In genomic region chr17:42387221-42387657, GRCh38 we compare ENCODE assay signal across 1 cellular context.
A peak's percentile ranks its signal among the peaks of the same experiment; 100 is the strongest.
TF ChIP-seq lines count a peak whose summit lies in the region.

No MANE protein-coding gene starts in this region.

TF ChIP-seq in HepG2, 621 proteins besides CTCF, POLR2A, EP300 and RAD21 (continued from another document and continues in another):
- TF ChIP-seq ARID4A (CRISPR knock-in tag; IDR thresholded peaks at IDR 0.05; ENCODE audit: borderline replicate concordance) (peak; percentile 18), ELK4 (CRISPR knock-in tag; IDR thresholded peaks at IDR 0.05; ENCODE audit: borderline replicate concordance) (no peak), HCFC1 (IDR thresholded peaks at IDR 0.05; ENCODE audit: low read depth, low read length) (no peak), GATAD2A (CRISPR knock-in tag; IDR thresholded peaks at IDR 0.05) (peak; percentile 77), DNMT3B (CRISPR knock-in tag; conservative IDR thresholded peaks at IDR 0.05) (no peak), CSRNP1 (CRISPR knock-in tag; IDR thresholded peaks at IDR 0.05) (no peak), SP1 (IDR thresholded peaks at IDR 0.05) (no peak), SP1 (CRISPR knock-in tag; IDR thresholded peaks at IDR 0.05) (no peak), MXD4 (CRISPR knock-in tag; IDR thresholded peaks at IDR 0.05) (peak; percentile 89), MXD3 (CRISPR knock-in tag; IDR thresholded peaks at IDR 0.05) (no peak), ZNF597 (CRISPR knock-in tag; IDR thresholded peaks at IDR 0.05) (no peak), FOXP4 (CRISPR knock-in tag; IDR thresholded peaks at IDR 0.05) (peak; percentile 54; the same call in 1 of the 2 replicates), REPIN1 (CRISPR knock-in tag; IDR thresholded peaks at IDR 0.05; ENCODE audit: borderline replicate concordance, low read depth) (no peak), SMARCE1 (IDR thresholded peaks at IDR 0.05; ENCODE audit: borderline replicate concordance) (no peak), ZNF670 (CRISPR knock-in tag; IDR thresholded peaks at IDR 0.05; ENCODE audit: borderline replicate concordance) (no peak), ZFP37 (CRISPR knock-in tag; IDR thresholded peaks at IDR 0.05; ENCODE audit: borderline replicate concordance) (no peak), ZNF407 (CRISPR knock-in tag; IDR thresholded peaks at IDR 0.05; ENCODE audit: not compliant biosample characterization) (no peak), HOXA5 (CRISPR knock-in tag; IDR thresholded peaks at IDR 0.05) (0 out of 2 replicates have a peak, but pooled peaks have one; percentile 27), ZUFSP (CRISPR knock-in tag; IDR thresholded peaks at IDR 0.05; ENCODE audit: borderline replicate concordance) (no peak), ZNF891 (CRISPR knock-in tag; IDR thresholded peaks at IDR 0.05) (no peak), AHDC1 (CRISPR knock-in tag; IDR thresholded peaks at IDR 0.05; ENCODE audit: borderline replicate concordance) (no peak), MED8 (CRISPR knock-in tag; IDR thresholded peaks at IDR 0.05; ENCODE audit: insufficient replicate concordance) (no peak), GABPA (IDR thresholded peaks at IDR 0.05; ENCODE audit: low read depth, low read length) (no peak), GABPA (CRISPR knock-in tag; IDR thresholded peaks at IDR 0.05; ENCODE audit: low read depth) (0 out of 2 replicates have a peak, but pooled peaks have one; percentile 15), ZNF749 (CRISPR knock-in tag; IDR thresholded peaks at IDR 0.05; ENCODE audit: borderline replicate concordance) (no peak)
